Comparison of ENCODE assay signal across 8 cellular contexts in genomic region chr1:201346337-201346939, GRCh38. TPM values are rescaled to one million over a fixed set of nuclear protein-coding genes. Genes with fewer than 3 reads are reported as not detected.
A peak's percentile ranks its signal among the peaks of the same experiment; 100 is the strongest.
DNase-seq lines count a peak whose midpoint lies in the region; ATAC-seq and TF ChIP-seq lines count a peak whose summit lies in the region.

No MANE protein-coding gene starts in this region.

- no peak overlapping the region for H3K27ac ChIP-seq in GM23248
- H3K27ac ChIP-seq in Panc1 (ENCODE audit: low read length) = no peak overlapping the region
- H3K27ac ChIP-seq in neural progenitor cell = no peak overlapping the region

- POLR2A ChIA-PET in Panc1 (lab: Charles Lee) = interaction anchor here (0.6 kb wide), 2 partner anchors 45 to 63 kb away, joined by 4 to 5 read pairs; no protein-coding TSS in a partner anchor

- H3K36me3 ChIP-seq in GM23248 (ENCODE audit: low read depth) (no peaks in the 10 kb centered on the region), Panc1 (ENCODE audit: control insufficient read depth, insufficient read depth, low read length) (no peaks in the 10 kb centered on the region), neural progenitor cell (no peaks in the 10 kb centered on the region)

- intact Hi-C loops in Panc1 (cut with micrococcal nuclease; ENCODE audit: unreplicated experiment) = loop anchor here (5.0 kb wide), 1 partner anchor 94 kb away; no protein-coding TSS in a partner anchor
- intact Hi-C loops in activated T-helper 2 cell treated with anti-CD3 and anti-CD28 coated beads, Interferon-gamma antibody, Interleukin-2, Interleukin-4, amounts not matched to agents 10 μg/mL and 5 μg/mL and 100 μg/mL, durations not matched to agents 14 hours and 24 hours and 36 hours (cut with micrococcal nuclease) = no loop called here

- no peak overlapping the region for H3K4me3 Mint-ChIP-seq in neural progenitor cell
- no peak overlapping the region for H3K4me3 Mint-ChIP-seq in activated T-helper 2 cell treated with anti-CD3 and anti-CD28 coated beads, Interferon-gamma antibody, Interleukin-2, Interleukin-4, amounts not matched to agents 10 μg/mL and 5 μg/mL and 100 μg/mL, durations not matched to agents 14 hours and 24 hours and 36 hours (ENCODE audit: low read depth)

- no TSS peak for BruUV-seq in Panc1 (replicated peaks; lab: Mats Ljungman, UMichigan)

- no peaks in the 10 kb centered on the region for H3K9me3 Mint-ChIP-seq in neural progenitor cell
- H3K9me3 Mint-ChIP-seq in activated T-helper 2 cell treated with anti-CD3 and anti-CD28 coated beads, Interferon-gamma antibody, Interleukin-2, Interleukin-4, amounts not matched to agents 10 μg/mL and 5 μg/mL and 100 μg/mL, durations not matched to agents 14 hours and 24 hours and 36 hours = no peaks in the 10 kb centered on the region

- H3K27me3 Mint-ChIP-seq in neural progenitor cell (ENCODE audit: insufficient read depth, low read depth) = no peaks in the 10 kb centered on the region
- peaks cover 12% of the 10 kb centered on the region for H3K27me3 Mint-ChIP-seq in activated T-helper 2 cell treated with anti-CD3 and anti-CD28 coated beads, Interferon-gamma antibody, Interleukin-2, Interleukin-4, amounts not matched to agents 10 μg/mL and 5 μg/mL and 100 μg/mL, durations not matched to agents 14 hours and 24 hours and 36 hours (ENCODE audit: low read depth)

- H3K4me3 ChIP-seq in GM23248 (no peak overlapping the region), Panc1 (ENCODE audit: low read depth in 2 of 2, low read length in 2 of 2) (no peak overlapping the region), neural progenitor cell (no peak overlapping the region)

- H3K4me2 ChIP-seq in GM23248 (ENCODE audit: unreplicated experiment) = no peak overlapping the region
- no peak overlapping the region for H3K4me2 ChIP-seq in neural progenitor cell

- ATAC-seq in Panc1 (peak; percentile 57; the same call in 1 of the 2 replicates), esophagus mucosa (peak; percentile 74), GM18858 (IDR thresholded peaks at IDR 0.05; ENCODE audit: unreplicated experiment) (no peak), HG03196 (IDR thresholded peaks at IDR 0.05; ENCODE audit: unreplicated experiment) (no peak)

- H3K79me2 ChIP-seq in GM23248 (ENCODE audit: insufficient read depth) = no peaks in the 10 kb centered on the region
- no peaks in the 10 kb centered on the region for H3K79me2 ChIP-seq in neural progenitor cell (ENCODE audit: low read depth)

- H3K27ac Mint-ChIP-seq in neural progenitor cell = peak overlapping the region; percentile 31
- no peak overlapping the region for H3K27ac Mint-ChIP-seq in activated T-helper 2 cell treated with anti-CD3 and anti-CD28 coated beads, Interferon-gamma antibody, Interleukin-2, Interleukin-4, amounts not matched to agents 10 μg/mL and 5 μg/mL and 100 μg/mL, durations not matched to agents 14 hours and 24 hours and 36 hours

- in situ Hi-C loops in GM23248 (cut with MboI) (no loop called here), Panc1 (cut with HindIII; ENCODE audit: low pct_unique_long_range_greater_than_20kb, low sequenced_read_pairs) (no loop called here)

- peak; percentile 78 for TF ChIP-seq CTCF in Panc1 (IDR thresholded peaks at IDR 0.05)
- TF ChIP-seq CTCF in neural progenitor cell (IDR thresholded peaks at IDR 0.05) = peak; percentile 71

- no peaks in the 10 kb centered on the region for H3K9me3 ChIP-seq in GM23248 (ENCODE audit: low read depth)
- H3K9me3 ChIP-seq in Panc1 (ENCODE audit: control insufficient read depth, insufficient read depth, low read depth, low read length) = no peaks in the 10 kb centered on the region
- H3K9me3 ChIP-seq in neural progenitor cell (ENCODE audit: low read depth) = no peaks in the 10 kb centered on the region

- H3K9me2 ChIP-seq in GM23248 (ENCODE audit: insufficient read depth) = no peaks in the 10 kb centered on the region

- 52 to 58% methylated on average over 5 of the region's 5 CpGs for WGBS in GM23248 (ENCODE audit: low coverage in 1 of 2, low lambda C conversion rate in 2 of 2, missing lambda C conversion rate in 2 of 2), 2 experiments

- CTCF ChIA-PET in Panc1 (lab: Charles Lee) = interaction anchor here (0.6 to 1.7 kb wide), 8 partner anchors 11 to 394 kb away, joined by 3 to 10 read pairs (median 3); no protein-coding TSS in a partner anchor

- H3K9ac ChIP-seq in GM23248 (no peak overlapping the region), neural progenitor cell (no peak overlapping the region)

- peaks cover 19% of the 10 kb centered on the region for H3K4me1 Mint-ChIP-seq in neural progenitor cell
- no peaks in the 10 kb centered on the region for H3K4me1 Mint-ChIP-seq in activated T-helper 2 cell treated with anti-CD3 and anti-CD28 coated beads, Interferon-gamma antibody, Interleukin-2, Interleukin-4, amounts not matched to agents 10 μg/mL and 5 μg/mL and 100 μg/mL, durations not matched to agents 14 hours and 24 hours and 36 hours (ENCODE audit: low read depth)

- H3F3A ChIP-seq in GM23248 (ENCODE audit: insufficient read depth) = no peaks in the 10 kb centered on the region
- H3F3A ChIP-seq in neural progenitor cell (ENCODE audit: low read depth) = peaks cover 3% of the 10 kb centered on the region

- H4K20me1 ChIP-seq in GM23248 (ENCODE audit: insufficient read depth) (no peaks in the 10 kb centered on the region), neural progenitor cell (ENCODE audit: low read depth) (no peaks in the 10 kb centered on the region)

- DNase-seq in AML-193 (lab: John Stamatoyannopoulos, UW) (peak; percentile 13 to 18), GM23248 (peak; percentile 71), Panc1 (ENCODE audit: low read depth, low spot score) (no peak), neural progenitor cell (ENCODE audit: low spot score) (peak; percentile 80)
- DNase-seq in activated T-helper 2 cell treated with anti-CD3 and anti-CD28 coated beads, Interferon-gamma antibody, Interleukin-2, Interleukin-4, amounts not matched to agents 10 μg/mL and 5 μg/mL and 100 μg/mL, durations not matched to agents 14 hours and 24 hours and 36 hours (ENCODE audit: low spot score) = no peak

- peaks cover 19% of the 10 kb centered on the region for H3K27me3 ChIP-seq in GM23248 (replicated peaks; ENCODE audit: insufficient read depth)
- peaks cover 5% of the 10 kb centered on the region; the same call in 1 of the 2 replicates for H3K27me3 ChIP-seq in Panc1 (ENCODE audit: control insufficient read depth, insufficient read depth, low read length)
- H3K27me3 ChIP-seq in neural progenitor cell = no peaks in the 10 kb centered on the region

- no peaks in the 10 kb centered on the region for H3K4me1 ChIP-seq in GM23248 (ENCODE audit: insufficient read depth)
- no peaks in the 10 kb centered on the region for H3K4me1 ChIP-seq in Panc1 (ENCODE audit: control insufficient read depth, insufficient read depth, low read length)
- peaks cover 10% of the 10 kb centered on the region for H3K4me1 ChIP-seq in neural progenitor cell

- no peaks in the 10 kb centered on the region for H3K36me3 Mint-ChIP-seq in neural progenitor cell
- H3K36me3 Mint-ChIP-seq in activated T-helper 2 cell treated with anti-CD3 and anti-CD28 coated beads, Interferon-gamma antibody, Interleukin-2, Interleukin-4, amounts not matched to agents 10 μg/mL and 5 μg/mL and 100 μg/mL, durations not matched to agents 14 hours and 24 hours and 36 hours (ENCODE audit: low read depth) = no peaks in the 10 kb centered on the region

- H2AFZ ChIP-seq in GM23248 = no peak overlapping the region
- H2AFZ ChIP-seq in neural progenitor cell (replicated peaks) = peak overlapping the region; percentile 61

RNA-seq across cellular contexts. Expression of gene TNNT2, which starts 31.0 kb away (rescaled TPM):
- total RNA-seq in GM23248 (2014; rRNA removed; shearing (Covaris generic)) = not detected in 2 replicates
- polyA plus RNA-seq in GM23248 (2016; fragmentation: Nextera tagmentation; extraction: Ambion mirVana) = 1.7 TPM in 1 of 2 replicates, not detected in the other
- total RNA-seq in Panc1 (2021; ENCODE audit: unreplicated experiment) (not detected), esophagus mucosa (3.9 TPM), neural progenitor cell (ENCODE audit: low replicate concordance) (3.1 and 13.2 TPM in 2 replicates)
- not detected for polyA plus RNA-seq in Panc1 (2012; ENCODE audit: insufficient read length)
- total RNA-seq in activated T-helper 2 cell treated with anti-CD3 and anti-CD28 coated beads, Interferon-gamma antibody, Interleukin-2, Interleukin-4, amounts not matched to agents 10 μg/mL and 5 μg/mL and 100 μg/mL, durations not matched to agents 14 hours and 24 hours and 36 hours = not detected in 2 replicates

RNA-seq across cellular contexts. Expression of gene LAD1, which starts 52.7 kb away (rescaled TPM):
- not detected in 2 replicates for total RNA-seq in GM23248 (2014; rRNA removed; shearing (Covaris generic))
- not detected in 2 replicates for polyA plus RNA-seq in GM23248 (2016; fragmentation: Nextera tagmentation; extraction: Ambion mirVana)
- total RNA-seq in Panc1 (2021; ENCODE audit: unreplicated experiment) (0.10 TPM), esophagus mucosa (328 TPM), neural progenitor cell (ENCODE audit: low replicate concordance) (0.34 TPM in 1 of 2 replicates, not detected in the other)
- not detected for polyA plus RNA-seq in Panc1 (2012; ENCODE audit: insufficient read length)
- total RNA-seq in activated T-helper 2 cell treated with anti-CD3 and anti-CD28 coated beads, Interferon-gamma antibody, Interleukin-2, Interleukin-4, amounts not matched to agents 10 μg/mL and 5 μg/mL and 100 μg/mL, durations not matched to agents 14 hours and 24 hours and 36 hours = not detected in 2 replicates

Comparison
In these comparisons a context has a peak if more than half of its experiments do, and no peak if none do; other contexts are left out.
1. DNase-seq: peak in AML-193 (2 of 2), GM23248 (single experiment) and neural progenitor cell (single experiment); none in Panc1 (single experiment) and activated T-helper 2 cell treated with anti-CD3 and anti-CD28 coated beads, Interferon-gamma antibody, Interleukin-2, Interleukin-4, amounts not matched to agents 10 μg/mL and 5 μg/mL and 100 μg/mL, durations not matched to agents 14 hours and 24 hours and 36 hours (single experiment).
2. ATAC-seq: peak in Panc1 (single experiment) and esophagus mucosa (single experiment); none in GM18858 (single experiment) and HG03196 (single experiment).
3. RNA of gene LAD1, which starts 52.7 kb away (total RNA-seq): 328 TPM in esophagus mucosa (single experiment); 0.10 TPM in Panc1 (single experiment), not detected in GM23248, 0.34 TPM in neural progenitor cell and not detected in activated T-helper 2 cell treated with anti-CD3 and anti-CD28 coated beads, Interferon-gamma antibody, Interleukin-2, Interleukin-4, amounts not matched to agents 10 μg/mL and 5 μg/mL and 100 μg/mL, durations not matched to agents 14 hours and 24 hours and 36 hours; every median in the first group is over 100 times any median in the second.